In the genomic region with DNA sequence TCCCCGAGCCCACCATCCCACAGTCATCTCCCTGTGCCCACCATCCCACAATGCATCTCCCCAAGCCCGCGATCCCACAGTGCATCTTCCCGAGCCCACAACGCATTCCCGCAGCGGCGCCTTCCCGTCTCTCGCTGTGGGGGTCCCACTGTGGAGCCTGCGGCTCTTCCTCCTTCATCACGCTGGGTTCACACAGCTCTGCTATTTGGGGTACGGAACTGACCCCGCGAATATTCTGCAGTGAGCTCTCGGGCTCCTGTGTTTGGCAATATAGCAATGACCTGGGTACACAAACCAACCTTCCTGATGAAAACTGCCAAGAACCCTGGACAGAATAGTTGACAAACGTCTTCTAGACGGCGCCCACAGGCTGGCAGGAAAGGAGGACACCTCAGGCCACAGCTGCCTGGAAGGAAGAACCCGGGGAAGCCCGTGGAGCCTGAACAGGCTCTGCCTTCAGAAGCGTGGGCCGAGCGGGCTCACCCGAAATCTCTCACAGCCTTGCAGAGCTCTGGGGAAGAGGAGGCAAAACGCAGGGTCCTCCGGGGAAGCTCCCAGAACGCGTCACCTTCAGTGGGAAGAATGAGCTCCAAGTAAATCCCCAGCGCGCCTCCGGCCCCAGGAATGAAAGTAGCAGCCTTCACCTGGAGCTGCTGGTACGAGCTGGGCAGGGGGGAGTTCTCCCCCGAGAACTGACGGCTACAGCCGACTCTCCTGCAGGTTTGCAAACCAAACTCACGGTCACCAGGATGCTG, we compare ENCODE assay signal across 14 cellular contexts. TPM values are rescaled to one million over a fixed set of nuclear protein-coding genes. Genes with fewer than 3 reads are reported as not detected.
DNase-seq lines count a peak whose midpoint lies in the region; ATAC-seq and TF ChIP-seq lines count a peak whose summit lies in the region.
"Had no signal": no experiment of that assay in that cellular context is flagged by ENCODE, and none has a peak within 500 bp of the region (broad histone marks: within the 10 kb centered on the region; RNA-seq: fewer than 3 reads in every experiment).

No MANE protein-coding gene starts in this region.

- H3K4me3 Mint-ChIP-seq in endothelial cell (ENCODE audit: unreplicated experiment): peak overlapping the region; percentile 17
- no peak overlapping the region for H3K4me3 Mint-ChIP-seq in type B pancreatic cell
- H3K4me3 Mint-ChIP-seq: B cell; CD4-positive, alpha-beta T cell had no signal

- peaks cover 3% of the 10 kb centered on the region for H3K4me1 Mint-ChIP-seq in endothelial cell (ENCODE audit: unreplicated experiment)
- peaks cover 6% of the 10 kb centered on the region for H3K4me1 Mint-ChIP-seq in type B pancreatic cell (ENCODE audit: unreplicated experiment)

- H3K27me3 Mint-ChIP-seq in endothelial cell (ENCODE audit: unreplicated experiment) (peaks cover 14% of the 10 kb centered on the region), type B pancreatic cell (no peaks in the 10 kb centered on the region)
- H3K27me3 Mint-ChIP-seq: B cell; CD4-positive, alpha-beta T cell had no signal

- H2AFZ ChIP-seq in neuronal stem cell (ENCODE audit: low read length): no peak overlapping the region

- peak overlapping the region; percentile 43 for H4K8ac ChIP-seq in neuronal stem cell (ENCODE audit: low read depth, low read length)

- H2AK5ac ChIP-seq in neuronal stem cell (ENCODE audit: low read depth, low read length): peak overlapping the region; percentile 46

- H3K18ac ChIP-seq in neuronal stem cell (ENCODE audit: low read length): peak overlapping the region; percentile 13

- peaks cover 5% of the 10 kb centered on the region for H3K9me3 Mint-ChIP-seq in endothelial cell (ENCODE audit: unreplicated experiment)
- no peaks in the 10 kb centered on the region for H3K9me3 Mint-ChIP-seq in type B pancreatic cell
- H3K9me3 Mint-ChIP-seq: CD4-positive, alpha-beta T cell had no signal

- peaks cover 30 to 51% of the 10 kb centered on the region in 2 donors for H3K9me3 ChIP-seq in neuronal stem cell (replicated peaks in 1 of 2; ENCODE audit: control insufficient read depth in 2 of 2, insufficient read depth in 1 of 2, low read depth in 1 of 2, low read length in 2 of 2)
- peaks cover 9% of the 10 kb centered on the region for H3K9me3 ChIP-seq in upper lobe of right lung

- no peak overlapping the region for H2BK120ac ChIP-seq in neuronal stem cell (ENCODE audit: low read depth, low read length)

- H3K27me3 ChIP-seq in H7 (ENCODE audit: control insufficient read depth, insufficient read depth, low read length) (no peaks in the 10 kb centered on the region), neuronal stem cell (ENCODE audit: control insufficient read depth in 3 of 3, insufficient read depth in 3 of 3, low read depth in 1 of 3, low read length in 3 of 3) (no peaks in the 10 kb centered on the region), upper lobe of right lung (no peaks in the 10 kb centered on the region)

- no peaks in the 10 kb centered on the region for H3K4me1 ChIP-seq in neuronal stem cell (ENCODE audit: control insufficient read depth in 2 of 2, insufficient read depth in 1 of 2, low read depth in 1 of 2, low read length in 2 of 2)
- H3K4me1 ChIP-seq in upper lobe of right lung: no peaks in the 10 kb centered on the region
- H3K4me1 ChIP-seq: HAP-1 had no signal

- H2BK5ac ChIP-seq in neuronal stem cell (ENCODE audit: low read length): no peak overlapping the region

- peak overlapping the region; percentile 77 for H3K9ac ChIP-seq in neuronal stem cell (ENCODE audit: low read depth, low read length, poor library complexity)

- H3K14ac ChIP-seq in neuronal stem cell (ENCODE audit: low read length): peak overlapping the region; percentile 56

- H3K79me1 ChIP-seq in neuronal stem cell (ENCODE audit: low read depth, low read length): peaks cover 32% of the 10 kb centered on the region

- ATAC-seq in upper lobe of right lung: no peak

- H4K91ac ChIP-seq in neuronal stem cell (ENCODE audit: low read depth, low read length, poor library complexity): no peak overlapping the region

- DNase-seq in H7 (peak; percentile 66), endothelial cell (ENCODE audit: low spot score) (no peak), neuronal stem cell (ENCODE audit: low spot score) (no peak), upper lobe of right lung (peak; percentile 51), type B pancreatic cell (ENCODE audit: extremely low spot score, unreplicated experiment) (no peak), NCI-H748 (lab: John Stamatoyannopoulos, UW; ENCODE audit: unreplicated experiment) (no peak), NCI-H526 treated with DMSO at 0.1 percent for 48 hours (lab: John Stamatoyannopoulos, UW) (no peak)
- DNase-seq: C1 segment of cervical spinal cord; CD4-positive, alpha-beta T cell; DMS79 treated with DMSO at 0.1 percent for 48 hours; EL; GOT3 had no signal

- peaks cover 38% of the 10 kb centered on the region for H3K36me3 Mint-ChIP-seq in endothelial cell (ENCODE audit: low read depth, unreplicated experiment)
- peaks cover 26% of the 10 kb centered on the region for H3K36me3 Mint-ChIP-seq in type B pancreatic cell

- intact Hi-C loops in upper lobe of right lung (cut with DNase I): no loop called here

- no peak overlapping the region for H2BK12ac ChIP-seq in neuronal stem cell (ENCODE audit: low read length)

- no peak for TF ChIP-seq CTCF in endothelial cell (IDR thresholded peaks at IDR 0.05; ENCODE audit: unreplicated experiment)
- TF ChIP-seq CTCF in upper lobe of right lung (IDR thresholded peaks at IDR 0.05): no peak
- TF ChIP-seq CTCF in type B pancreatic cell (conservative IDR thresholded peaks at IDR 0.05): no peak

- peak overlapping the region; percentile 91 for H3K23ac ChIP-seq in neuronal stem cell (ENCODE audit: low read depth, low read length, poor library complexity)

- no CpG with 5 or more reads among the region's 37 CpGs for WGBS in neuronal stem cell (ENCODE audit: extremely low coverage in 2 of 2, insufficient read length in 2 of 2, insufficient replicate concordance in 1 of 2), 2 donors

- H3K4me3 ChIP-seq in H7 (ENCODE audit: insufficient read depth, low read depth, low read length) (no peak overlapping the region), neuronal stem cell (ENCODE audit: low read length in 2 of 2) (no peak overlapping the region), upper lobe of right lung (no peak overlapping the region)
- H3K4me3 ChIP-seq: HAP-1 had no signal

- H3K4me2 ChIP-seq in neuronal stem cell (ENCODE audit: insufficient read depth, low read length, poor library complexity, severe bottlenecking): no peak overlapping the region

- H3K27ac Mint-ChIP-seq in endothelial cell (ENCODE audit: unreplicated experiment) (peak overlapping the region; percentile 21), type B pancreatic cell (no peak overlapping the region)
- H3K27ac Mint-ChIP-seq: B cell; CD4-positive, alpha-beta T cell had no signal

- H3K4ac ChIP-seq in neuronal stem cell (ENCODE audit: low read length): no peak overlapping the region

- H2BK15ac ChIP-seq in neuronal stem cell (ENCODE audit: low read length): no peak overlapping the region

- H3K27ac ChIP-seq in neuronal stem cell (replicated peaks; ENCODE audit: low read length): no peak overlapping the region
- no peak overlapping the region for H3K27ac ChIP-seq in upper lobe of right lung

- H3K36me3 ChIP-seq in H7 (replicated peaks; ENCODE audit: control insufficient read depth, insufficient read depth, low read length): peaks cover 3% of the 10 kb centered on the region
- peaks cover 23 to 45% of the 10 kb centered on the region in 2 donors for H3K36me3 ChIP-seq in neuronal stem cell (replicated peaks in 1 of 2; ENCODE audit: control insufficient read depth in 2 of 2, insufficient read depth in 2 of 2, low read length in 2 of 2)
- H3K36me3 ChIP-seq in upper lobe of right lung: no peaks in the 10 kb centered on the region

RNA-seq across cellular contexts. Expression of a gene that starts 22.9 kb away (rescaled TPM):
- total RNA-seq in H7 (2014; rRNA removed; shearing (Covaris generic)): 63.1 and 113 TPM in 2 replicates
- total RNA-seq in endothelial cell (ENCODE audit: unreplicated experiment) (44.0 TPM), upper lobe of right lung (12.8 TPM), type B pancreatic cell (ENCODE audit: low replicate concordance) (33.2 and 53.4 TPM in 2 replicates)
- 57.0 TPM for polyA plus RNA-seq in neuronal stem cell (2013, experiment 1 of 2)
- polyA plus RNA-seq in neuronal stem cell (2013, experiment 2 of 2): 53.8 TPM

RNA-seq across cellular contexts. Expression of a gene that starts 45.2 kb away (rescaled TPM):
- 38.4 and 48.9 TPM in 2 replicates for total RNA-seq in H7 (2014; rRNA removed; shearing (Covaris generic))
- 47.2 TPM for total RNA-seq in endothelial cell (ENCODE audit: unreplicated experiment)
- polyA plus RNA-seq in neuronal stem cell (2013, experiment 1 of 2): 42.2 TPM
- 42.0 TPM for polyA plus RNA-seq in neuronal stem cell (2013, experiment 2 of 2)
- 55.1 TPM for total RNA-seq in upper lobe of right lung
- total RNA-seq in type B pancreatic cell (ENCODE audit: low replicate concordance): 45.7 and 53.5 TPM in 2 replicates

Comparison
In these comparisons a context has a peak if more than half of its experiments do, and no peak if none do; other contexts are left out.
1. DNase-seq: peak in H7 (single experiment) and upper lobe of right lung (single experiment); none in endothelial cell (single experiment), neuronal stem cell (single experiment), type B pancreatic cell (single experiment), NCI-H748 (single experiment) and NCI-H526 treated with DMSO at 0.1 percent for 48 hours (single experiment).